ENCODE assay signal across 9 cellular contexts in the genomic region with DNA sequence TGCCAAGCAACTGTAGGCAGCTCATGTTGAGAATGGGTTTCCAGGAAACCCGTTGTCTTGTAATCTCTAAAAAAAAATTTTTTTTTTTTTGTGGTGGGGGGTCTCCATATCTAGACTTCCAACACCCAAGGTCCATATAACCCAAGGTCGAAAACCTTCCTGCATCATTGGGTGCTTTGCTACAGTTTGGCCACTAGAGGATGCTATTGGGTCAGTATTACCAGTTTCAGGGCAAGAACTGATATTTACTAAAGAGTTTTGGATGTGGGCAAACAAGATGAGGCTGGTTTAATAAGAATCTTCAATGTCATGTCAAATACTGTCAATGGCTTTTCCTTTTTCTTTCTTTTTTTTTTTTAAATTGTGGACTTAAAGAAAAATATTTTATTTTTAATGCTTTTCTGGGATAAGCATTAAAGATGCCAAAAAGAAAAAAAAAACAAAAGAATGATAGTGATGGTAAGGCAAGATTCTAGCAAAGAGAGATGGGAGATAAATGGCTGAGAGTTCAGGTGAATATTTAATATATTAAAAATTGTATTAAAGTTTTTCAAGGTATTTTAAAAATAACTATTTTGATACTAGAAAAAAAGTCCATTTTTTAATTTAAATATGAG.
A peak's percentile ranks its signal among the peaks of the same experiment; 100 is the strongest.
DNase-seq lines count a peak whose midpoint lies in the region; ATAC-seq and TF ChIP-seq lines count a peak whose summit lies in the region.
"Had no signal": no experiment of that assay in that cellular context is flagged by ENCODE, and none has a peak within 500 bp of the region (broad histone marks: within the 10 kb centered on the region; RNA-seq: fewer than 3 reads in every experiment).

No MANE protein-coding gene starts in this region.

- H4K20me1 ChIP-seq in fibroblast of lung (ENCODE audit: control insufficient read depth, extremely low read depth, insufficient read depth, low read length) = no peaks in the 10 kb centered on the region
- H4K20me1 ChIP-seq: BLaER1 treated with 17β-estradiol and CSF1 and Interleukin-3, amounts not matched to agents 10 nM and 100 nM had no signal

- H3K79me2 ChIP-seq in fibroblast of lung (ENCODE audit: control insufficient read depth, insufficient read depth, low read length) = no peaks in the 10 kb centered on the region

- H3K27ac Mint-ChIP-seq in nephron progenitor cell = no peak overlapping the region

- no peaks in the 10 kb centered on the region for H3K36me3 ChIP-seq in fibroblast of lung (ENCODE audit: control insufficient read depth, insufficient read depth, low read length)

- no peaks in the 10 kb centered on the region for H3K9me3 ChIP-seq in fibroblast of lung (ENCODE audit: control insufficient read depth, insufficient read depth, low read depth, low read length)

- H3K9me3 Mint-ChIP-seq in nephron progenitor cell = peaks cover 19% of the 10 kb centered on the region

- H3K4me2 ChIP-seq in fibroblast of lung (ENCODE audit: extremely low read depth, insufficient read depth, low read length) = no peak overlapping the region
- H3K4me2 ChIP-seq: BLaER1 treated with 17β-estradiol and CSF1 and Interleukin-3, amounts not matched to agents 10 nM and 100 nM had no signal

- no peak overlapping the region for H3K4me3 Mint-ChIP-seq in nephron progenitor cell

- H2AFZ ChIP-seq in fibroblast of lung (ENCODE audit: low read length) = no peak overlapping the region

- H3K4me3 ChIP-seq in fibroblast of lung (replicated peaks in 1 of 4; ENCODE audit: control extremely low read depth in 1 of 4, insufficient read depth in 1 of 4, low read depth in 3 of 4, low read length in 4 of 4) = no peak overlapping the region
- H3K4me3 ChIP-seq: BLaER1 treated with 17β-estradiol and CSF1 and Interleukin-3, amounts not matched to agents 10 nM and 100 nM had no signal

- no peak overlapping the region for H3K27ac ChIP-seq in fibroblast of lung (ENCODE audit: insufficient read depth, low read length)
- H3K27ac ChIP-seq: BLaER1 treated with 17β-estradiol and CSF1 and Interleukin-3, amounts not matched to agents 10 nM and 100 nM had no signal

- H3K4me1 Mint-ChIP-seq in nephron progenitor cell = peaks cover 30% of the 10 kb centered on the region

- H3K36me3 Mint-ChIP-seq in nephron progenitor cell (ENCODE audit: low read depth) = no peaks in the 10 kb centered on the region

- ATAC-seq in HG03159 (IDR thresholded peaks at IDR 0.05; ENCODE audit: unreplicated experiment) = no peak
- no peak for ATAC-seq in HG03135 (IDR thresholded peaks at IDR 0.05; ENCODE audit: unreplicated experiment)

- DNase-seq in NCI-H1092 treated with DMSO at 0.1 percent for 48 hours (lab: John Stamatoyannopoulos, UW) = peak; percentile 0
- DNase-seq in NCI-H1092 (lab: John Stamatoyannopoulos, UW) = no peak
- peak; percentile 76 for DNase-seq in SK-MEL-5 (ENCODE audit: low read depth, low spot score)
- peak; percentile 44 to 68 for DNase-seq in fibroblast of lung (ENCODE audit: low read depth in 2 of 2)
- DNase-seq in nephron progenitor cell = peak; percentile 29

- TF ChIP-seq CTCF in fibroblast of lung (conservative IDR thresholded peaks at IDR 0.05 in 1 of 2, IDR thresholded peaks at IDR 0.05 in 1 of 2; ENCODE audit: low read depth in 1 of 2, low read length in 2 of 2) = peak; percentile 99
- TF ChIP-seq CTCF in nephron progenitor cell (IDR thresholded peaks at IDR 0.05) = peak; percentile 100

- H3K27me3 ChIP-seq in fibroblast of lung (ENCODE audit: control insufficient read depth, insufficient read depth, low read length) = no peaks in the 10 kb centered on the region
- H3K27me3 ChIP-seq: BLaER1 treated with 17β-estradiol and CSF1 and Interleukin-3, amounts not matched to agents 10 nM and 100 nM had no signal

- no peaks in the 10 kb centered on the region for H3K4me1 ChIP-seq in fibroblast of lung (ENCODE audit: control insufficient read depth, extremely low read depth, insufficient read depth, low read length)

- no peak for TF ChIP-seq EP300 in Ishikawa (IDR thresholded peaks at IDR 0.05; ENCODE audit: borderline replicate concordance)

- H3K27me3 Mint-ChIP-seq in nephron progenitor cell (ENCODE audit: low read depth, poor library complexity) = peaks cover 8% of the 10 kb centered on the region

- in situ Hi-C loops in SK-MEL-5 (cut with HindIII; ENCODE audit: low pct_unique_long_range_greater_than_20kb, low sequenced_read_pairs) = no loop called here

- TF ChIP-seq RAD21 in Ishikawa (IDR thresholded peaks at IDR 0.05; ENCODE audit: low read depth) = peak; percentile 88

- H3K9ac ChIP-seq in fibroblast of lung (ENCODE audit: insufficient read depth, low read length) = no peak overlapping the region
- H3K9ac ChIP-seq: BLaER1 treated with 17β-estradiol and CSF1 and Interleukin-3, amounts not matched to agents 10 nM and 100 nM had no signal

TF ChIP-seq in Ishikawa, 13 proteins besides CTCF, POLR2A, EP300 and RAD21:
- no peak for TF ChIP-seq CEBPB (IDR thresholded peaks at IDR 0.05)
- TF ChIP-seq TEAD4 (IDR thresholded peaks at IDR 0.05) = no peak
- TF ChIP-seq, protein P1, sequence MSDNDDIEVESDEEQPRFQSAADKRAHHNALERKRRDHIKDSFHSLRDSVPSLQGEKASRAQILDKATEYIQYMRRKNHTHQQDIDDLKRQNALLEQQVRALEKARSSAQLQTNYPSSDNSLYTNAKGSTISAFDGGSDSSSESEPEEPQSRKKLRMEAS (IDR thresholded peaks at IDR 0.05) = no peak
- TF ChIP-seq TCF12 (IDR thresholded peaks at IDR 0.05; ENCODE audit: low read depth) = no peak
- TF ChIP-seq TAF1 (IDR thresholded peaks at IDR 0.05; ENCODE audit: low read depth) = no peak
- TF ChIP-seq REST (IDR thresholded peaks at IDR 0.05; ENCODE audit: low read depth) = no peak
- no peak for TF ChIP-seq CREB1 (IDR thresholded peaks at IDR 0.05; ENCODE audit: low read depth)
- TF ChIP-seq, protein P2, sequence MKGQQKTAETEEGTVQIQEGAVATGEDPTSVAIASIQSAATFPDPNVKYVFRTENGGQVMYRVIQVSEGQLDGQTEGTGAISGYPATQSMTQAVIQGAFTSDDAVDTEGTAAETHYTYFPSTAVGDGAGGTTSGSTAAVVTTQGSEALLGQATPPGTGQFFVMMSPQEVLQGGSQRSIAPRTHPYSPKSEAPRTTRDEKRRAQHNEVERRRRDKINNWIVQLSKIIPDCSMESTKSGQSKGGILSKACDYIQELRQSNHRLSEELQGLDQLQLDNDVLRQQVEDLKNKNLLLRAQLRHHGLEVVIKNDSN (IDR thresholded peaks at IDR 0.05) = no peak
- TF ChIP-seq ZBTB7A (IDR thresholded peaks at IDR 0.05; ENCODE audit: low read depth) = no peak
- no peak for TF ChIP-seq NFIC (IDR thresholded peaks at IDR 0.05)
- no peak for TF ChIP-seq FOXM1 (IDR thresholded peaks at IDR 0.05; ENCODE audit: borderline replicate concordance, low read depth)
- no peak for TF ChIP-seq EGR1 (IDR thresholded peaks at IDR 0.05)
